17 cellular contexts compared by ENCODE assay signal in the genomic region with DNA sequence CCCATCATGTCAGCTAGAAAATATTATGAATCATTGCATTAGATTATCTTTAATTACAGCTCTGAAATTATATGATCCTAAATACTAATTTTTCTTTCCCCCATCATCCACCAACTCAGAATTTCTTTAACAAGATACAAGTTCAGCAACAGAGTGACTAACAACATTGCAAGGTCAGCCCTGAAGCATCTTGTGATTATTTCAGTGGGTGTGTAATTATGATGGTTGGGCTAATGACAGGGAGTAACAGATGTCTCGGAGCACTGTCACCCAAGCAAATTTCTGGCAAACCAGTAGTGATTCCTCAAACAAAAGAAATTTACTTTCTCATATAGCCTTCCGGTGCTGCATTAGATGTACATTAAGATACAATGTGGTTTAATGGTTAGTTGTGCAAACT.
"Had no signal": no experiment of that assay in that cellular context is flagged by ENCODE, and none has a peak within 500 bp of the region (broad histone marks: within the 10 kb centered on the region; RNA-seq: fewer than 3 reads in every experiment).

No MANE protein-coding gene starts in this region.

- H2AFZ ChIP-seq: hepatocyte, neural progenitor cell had no signal

- H3K4me3 ChIP-seq: colonic mucosa, hepatocyte, neural progenitor cell, ovary, testis had no signal

- H3K79me2 ChIP-seq: hepatocyte had no signal

- ATAC-seq: activated CD8-positive, alpha-beta T cell treated with anti-CD3 and anti-CD28 coated beads for 36 hours; activated T-cell treated with anti-CD3 and anti-CD28 coated beads, Interleukin-2, amount 50 U/mL, for 72 hours; stimulated activated naive CD8-positive, alpha-beta T cell treated with anti-CD3 and anti-CD28 coated beads, Interleukin-15, amount 100 ng/mL, for 72 hours had no signal

- H3K4me1 ChIP-seq: colonic mucosa, neural progenitor cell, testis had no signal

- DNase-seq: activated CD8-positive, alpha-beta memory T cell treated with anti-CD3 and anti-CD28 coated beads, Interleukin-2, amount 50 U/mL, for 4 hours; activated CD8-positive, alpha-beta T cell treated with anti-CD3 and anti-CD28 coated beads for 36 hours; activated naive CD4-positive, alpha-beta T cell; activated T-cell treated with anti-CD3 and anti-CD28 coated beads, Interleukin-2, amount 50 U/mL, for 72 hours; colonic mucosa; effector CD4-positive, alpha-beta T cell; kidney; ovary; stimulated activated CD4-positive, alpha-beta T cell treated with anti-CD3 and anti-CD28 coated beads, Interleukin-15, amount 100 ng/mL, for 24 hours; stimulated activated CD4-positive, alpha-beta T cell treated with anti-CD3 and anti-CD28 coated beads, Interleukin-4, amount 100 ng/mL, for 24 hours; stimulated activated naive CD8-positive, alpha-beta T cell treated with anti-CD3 and anti-CD28 coated beads, Interleukin-15, amount 100 ng/mL, for 72 hours; T-helper 9 cell; testis had no signal

- H3K9me3 ChIP-seq: colonic mucosa, ovary, testis had no signal

- H3K36me3 ChIP-seq: colonic mucosa, neural progenitor cell, ovary had no signal

- H3K27ac ChIP-seq: colonic mucosa, epithelial cell of prostate, hepatocyte, neural progenitor cell, ovary, testis, VCaP had no signal

- H3K4me2 ChIP-seq: hepatocyte, neural progenitor cell had no signal

- H3K9ac ChIP-seq: neural progenitor cell had no signal

- H3K27me3 ChIP-seq: colonic mucosa, hepatocyte, neural progenitor cell, ovary, testis had no signal
